ENCODE assay signal across 16 cellular contexts in genomic region chr12:179885-180284, GRCh38. TPM values are rescaled to one million over a fixed set of nuclear protein-coding genes. Genes with fewer than 3 reads are reported as not detected.
"Had no signal": no experiment of that assay in that cellular context is flagged by ENCODE, and none has a peak within 500 bp of the region (broad histone marks: within the 10 kb centered on the region; RNA-seq: fewer than 3 reads in every experiment).

No MANE protein-coding gene starts in this region.

- H3K27ac Mint-ChIP-seq: activated naive CD8-positive, alpha-beta T cell treated with anti-CD3 and anti-CD28 coated beads, Interleukin-2, amount 10 ng/mL, durations not matched to agents 7 days and 5 days had no signal

- H3K9me3 ChIP-seq: mucosa of descending colon, SJSA1 had no signal

- H3K27ac ChIP-seq: SJSA1 had no signal

- H3K4me3 ChIP-seq: mucosa of descending colon, SJSA1 had no signal

- ATAC-seq: activated CD4-positive, CD25-positive, alpha-beta regulatory T cell treated with anti-CD3 and anti-CD28 coated beads, Interleukin-2, amount 50 U/mL, for 24 hours; naive thymus-derived CD8-positive, alpha-beta T cell had no signal

- H3K9me3 Mint-ChIP-seq: activated naive CD8-positive, alpha-beta T cell treated with anti-CD3 and anti-CD28 coated beads, Interleukin-2, amount 10 ng/mL, durations not matched to agents 7 days and 5 days; naive thymus-derived CD8-positive, alpha-beta T cell had no signal

- FAIRE-seq: bronchial epithelial cell, endothelial cell of umbilical vein had no signal

- H3K4me3 Mint-ChIP-seq: activated naive CD8-positive, alpha-beta T cell treated with anti-CD3 and anti-CD28 coated beads, Interleukin-2, amount 10 ng/mL, durations not matched to agents 7 days and 5 days; naive thymus-derived CD8-positive, alpha-beta T cell had no signal

- DNase-seq: activated CD4-positive, alpha-beta T cell treated with anti-CD3 and anti-CD28 coated beads, Interleukin-2, amount 50 U/mL, for 4 hours; activated gamma-delta T cell treated with Interleukin-2 at 50 U/mL for 16 hours; activated naive CD8-positive, alpha-beta T cell treated with anti-CD3 and anti-CD28 coated beads, Interleukin-2, amount 10 ng/mL, durations not matched to agents 7 days and 5 days; activated T-cell treated with anti-CD3 and anti-CD28 coated beads, Interleukin-2, amount 50 U/mL, for 48 hours; mammary epithelial cell; naive thymus-derived CD8-positive, alpha-beta T cell; stimulated activated CD4-positive, alpha-beta T cell treated with anti-CD3 and anti-CD28 coated beads, Interleukin-4, amount 100 ng/mL, for 1 hour; stimulated activated CD8-positive, alpha-beta memory T cell treated with anti-CD3 and anti-CD28 coated beads, Interleukin-4, amount 100 ng/mL, for 48 hours; SW 1271 had no signal

- H3K36me3 ChIP-seq: SJSA1 had no signal

- H3K36me3 Mint-ChIP-seq: activated naive CD8-positive, alpha-beta T cell treated with anti-CD3 and anti-CD28 coated beads, Interleukin-2, amount 10 ng/mL, durations not matched to agents 7 days and 5 days; naive thymus-derived CD8-positive, alpha-beta T cell had no signal

RNA-seq across cellular contexts. Expression of gene SLC6A12, which starts 34.1 kb away (rescaled TPM):
- total RNA-seq: activated naive CD8-positive, alpha-beta T cell treated with anti-CD3 and anti-CD28 coated beads, Interleukin-2, amount 10 ng/mL, durations not matched to agents 7 days and 5 days; bronchial epithelial cell; endothelial cell of umbilical vein; fibroblast of lung; osteoblast; SJSA1 had no signal
- polyA plus RNA-seq: endothelial cell of umbilical vein; fibroblast of lung; mammary epithelial cell; naive thymus-derived CD8-positive, alpha-beta T cell had no signal
